Comparison of ENCODE assay signal across 8 cellular contexts in genomic region chr14:56195727-56196126, GRCh38.
DNase-seq lines count a peak whose midpoint lies in the region; ATAC-seq and TF ChIP-seq lines count a peak whose summit lies in the region.

No MANE protein-coding gene starts in this region.

- no peaks in the 10 kb centered on the region for H3K27me3 Mint-ChIP-seq in brain

- ATAC-seq in GM18502 (IDR thresholded peaks at IDR 0.05; ENCODE audit: poor library complexity, unreplicated experiment) (peak; percentile 67), HG02884 (IDR thresholded peaks at IDR 0.05; ENCODE audit: unreplicated experiment) (peak; percentile 59)

- H3K4me3 Mint-ChIP-seq in brain: peak overlapping the region in 4 of 5 experiments; percentile 12 to 56 (median 36)

- no peaks in the 10 kb centered on the region for H3K9me3 Mint-ChIP-seq in brain

- no peak for TF ChIP-seq CTCF in brain (conservative IDR thresholded peaks at IDR 0.05)

- DNase-seq in A172 (ENCODE audit: low spot score) (peak; percentile 74), NCI-H2196 (lab: John Stamatoyannopoulos, UW; ENCODE audit: unreplicated experiment) (peak; percentile 67), DMS79 treated with DMSO at 0.1 percent for 48 hours (lab: John Stamatoyannopoulos, UW) (no peak), globus pallidus (ENCODE audit: low spot score) (no peak)

- H3K9ac ChIP-seq in skeletal muscle satellite cell (ENCODE audit: low read depth, low read length): peak overlapping the region; percentile 27

- no peaks in the 10 kb centered on the region for H3K9me3 ChIP-seq in skeletal muscle satellite cell (replicated peaks; ENCODE audit: low read length)

- no peaks in the 10 kb centered on the region for H3K36me3 ChIP-seq in skeletal muscle satellite cell (ENCODE audit: insufficient read depth, low read length)

- no peaks in the 10 kb centered on the region for H3K36me3 Mint-ChIP-seq in brain

- H3K27me3 ChIP-seq in skeletal muscle satellite cell (ENCODE audit: control insufficient read depth, insufficient read depth, low read length): no peaks in the 10 kb centered on the region

- H3K4me1 ChIP-seq in skeletal muscle satellite cell (ENCODE audit: control insufficient read depth, insufficient read depth, low read length): peaks cover 47% of the 10 kb centered on the region

- peak overlapping the region; percentile 32 to 93 (median 34) for H3K27ac Mint-ChIP-seq in brain

- no peak overlapping the region for H3K4me3 ChIP-seq in skeletal muscle satellite cell (ENCODE audit: low read length)

- peak overlapping the region; percentile 58 for H3K4me2 ChIP-seq in skeletal muscle satellite cell (ENCODE audit: low read length)

- peaks cover 37% of the 10 kb centered on the region for H3K4me1 Mint-ChIP-seq in brain

Comparison
In these comparisons a context has a peak if more than half of its experiments do, and no peak if none do; other contexts are left out.
1. DNase-seq: peak in A172 (single experiment) and NCI-H2196 (single experiment); none in DMS79 treated with DMSO at 0.1 percent for 48 hours (single experiment) and globus pallidus (single experiment).